Comparison of ENCODE assay signal across 17 cellular contexts in genomic region chr19:39236527-39236926, GRCh38. TPM values are rescaled to one million over a fixed set of nuclear protein-coding genes. Genes with fewer than 3 reads are reported as not detected.
DNase-seq lines count a peak whose midpoint lies in the region; ATAC-seq and TF ChIP-seq lines count a peak whose summit lies in the region.
"Had no signal": no experiment of that assay in that cellular context is flagged by ENCODE, and none has a peak within 500 bp of the region (broad histone marks: within the 10 kb centered on the region; RNA-seq: fewer than 3 reads in every experiment).

No MANE protein-coding gene starts in this region.

- TF ChIP-seq POLR2A in spleen (IDR thresholded peaks at IDR 0.05): no peak

- peak overlapping the region; percentile 78 for H3K4me3 Mint-ChIP-seq in CD8-positive, alpha-beta T cell
- peak overlapping the region; percentile 34 for H3K4me3 Mint-ChIP-seq in activated naive CD4-positive, alpha-beta T cell treated with anti-CD3 and anti-CD28 coated beads, Interleukin-2, amount 50 U/mL, for 24 hours
- H3K4me3 Mint-ChIP-seq in mesothelial cell of epicardium: no peak overlapping the region
- H3K4me3 Mint-ChIP-seq: type B pancreatic cell had no signal

- no peaks in the 10 kb centered on the region for H3F3A ChIP-seq in SK-N-SH (replicated peaks; ENCODE audit: insufficient read depth)

- intact Hi-C loops in CD8-positive, alpha-beta T cell (cut with DNase I, micrococcal nuclease): no loop called here
- intact Hi-C loops in spleen (cut with DNase I; ENCODE audit: low total_unique reads): no loop called here
- intact Hi-C loops in ascending aorta (cut with DNase I): no loop called here

- H2AFZ ChIP-seq in SK-N-SH (ENCODE audit: low read depth): no peak overlapping the region

- no peaks in the 10 kb centered on the region for H3K36me3 Mint-ChIP-seq in CD8-positive, alpha-beta T cell
- H3K36me3 Mint-ChIP-seq in activated naive CD4-positive, alpha-beta T cell treated with anti-CD3 and anti-CD28 coated beads, Interleukin-2, amount 50 U/mL, for 24 hours: no peaks in the 10 kb centered on the region
- H3K36me3 Mint-ChIP-seq in mesothelial cell of epicardium: no peaks in the 10 kb centered on the region
- H3K36me3 Mint-ChIP-seq: type B pancreatic cell had no signal

- peak in 6 of 7 experiments; percentile 28 to 79 (median 49) for DNase-seq in CD8-positive, alpha-beta T cell
- DNase-seq in activated CD4-positive, alpha-beta T cell treated with anti-CD3 and anti-CD28 coated beads, Interleukin-2, amount 50 U/mL, for 1 hour: peak; percentile 13
- DNase-seq in spleen (peak; percentile 85), ascending aorta (ENCODE audit: low spot score in 2 of 2) (no peak), mesothelial cell of epicardium (ENCODE audit: low spot score in 2 of 2, unreplicated experiment in 2 of 2) (no peak), GM20000 (ENCODE audit: low spot score) (no peak), SK-N-SH (no peak)
- DNase-seq: AML-193, DMS79, gastrocnemius medialis, NCI-H1105 treated with DMSO at 0.1 percent for 48 hours, SHP77 had no signal

- POLR2A ChIA-PET in CD8-positive, alpha-beta T cell (lab: Charles Lee): interaction anchor here (0.6 to 1.2 kb wide), 3 partner anchors 20 to 300 kb away, joined by 3 to 4 read pairs (median 3); partner anchors contain the start of gene SUPT5H
- POLR2A ChIA-PET in SK-N-SH (lab: Yijun Ruan, JAX): no interaction called here

- H3K27ac ChIP-seq in CD8-positive, alpha-beta T cell (ENCODE audit: low read depth, low read length): peak overlapping the region; percentile 15
- H3K27ac ChIP-seq in spleen (peak overlapping the region in 3 of 8 donors; percentile 4 to 50 (median 48)), ascending aorta (no peak overlapping the region), SK-N-SH (ENCODE audit: low read depth in 2 of 2, low read length in 1 of 2) (no peak overlapping the region)
- H3K27ac ChIP-seq: gastrocnemius medialis had no signal

- no peaks in the 10 kb centered on the region for H3K9me3 ChIP-seq in CD8-positive, alpha-beta T cell (ENCODE audit: low read length)
- no peaks in the 10 kb centered on the region for H3K9me3 ChIP-seq in spleen
- no peaks in the 10 kb centered on the region for H3K9me3 ChIP-seq in ascending aorta
- no peaks in the 10 kb centered on the region for H3K9me3 ChIP-seq in SK-N-SH
- H3K9me3 ChIP-seq: gastrocnemius medialis had no signal

- TF ChIP-seq RAD21 in SK-N-SH (IDR thresholded peaks at IDR 0.05; ENCODE audit: low read length): no peak

- H4K20me1 ChIP-seq in SK-N-SH (ENCODE audit: insufficient read depth): no peaks in the 10 kb centered on the region

- H3K79me2 ChIP-seq in SK-N-SH (ENCODE audit: insufficient read depth): no peaks in the 10 kb centered on the region

- TF ChIP-seq EP300 in SK-N-SH (IDR thresholded peaks at IDR 0.05; ENCODE audit: borderline replicate concordance in 1 of 2, low read depth in 1 of 2, low read length in 1 of 2): no peak

- H3K4me1 ChIP-seq in CD8-positive, alpha-beta T cell (ENCODE audit: insufficient read depth, low read length): peaks cover 25% of the 10 kb centered on the region
- H3K4me1 ChIP-seq in spleen (peaks cover 0 to 14% (median 11%) of the 10 kb centered on the region in 6 donors), ascending aorta (no peaks in the 10 kb centered on the region), SK-N-SH (ENCODE audit: control insufficient read depth in 1 of 2, insufficient read depth in 2 of 2, low read depth in 1 of 2, low read length in 1 of 2) (no peaks in the 10 kb centered on the region)
- H3K4me1 ChIP-seq: gastrocnemius medialis had no signal

- no peaks in the 10 kb centered on the region for H3K9me2 ChIP-seq in SK-N-SH

- no peaks in the 10 kb centered on the region for H3K36me3 ChIP-seq in CD8-positive, alpha-beta T cell (ENCODE audit: insufficient read depth, low read length)
- H3K36me3 ChIP-seq in spleen (no peaks in the 10 kb centered on the region), ascending aorta (no peaks in the 10 kb centered on the region), SK-N-SH (replicated peaks in 1 of 2; ENCODE audit: control insufficient read depth in 1 of 2, insufficient read depth in 2 of 2, low read length in 1 of 2) (no peaks in the 10 kb centered on the region)
- H3K36me3 ChIP-seq: gastrocnemius medialis had no signal

- H3K4me1 Mint-ChIP-seq in CD8-positive, alpha-beta T cell (ENCODE audit: low read depth): peaks cover 36% of the 10 kb centered on the region
- H3K4me1 Mint-ChIP-seq in activated naive CD4-positive, alpha-beta T cell treated with anti-CD3 and anti-CD28 coated beads, Interleukin-2, amount 50 U/mL, for 24 hours: peaks cover 34% of the 10 kb centered on the region
- H3K4me1 Mint-ChIP-seq in mesothelial cell of epicardium: peaks cover 6% of the 10 kb centered on the region

- H3K4me2 ChIP-seq in SK-N-SH: no peak overlapping the region

- H3K9me3 Mint-ChIP-seq in CD8-positive, alpha-beta T cell: no peaks in the 10 kb centered on the region
- no peaks in the 10 kb centered on the region for H3K9me3 Mint-ChIP-seq in activated naive CD4-positive, alpha-beta T cell treated with anti-CD3 and anti-CD28 coated beads, Interleukin-2, amount 50 U/mL, for 24 hours
- H3K9me3 Mint-ChIP-seq in mesothelial cell of epicardium: no peaks in the 10 kb centered on the region
- H3K9me3 Mint-ChIP-seq: type B pancreatic cell had no signal

- 64 to 73% (median 68%) methylated on average over 12 of the region's 12 CpGs for WGBS in spleen, 5 donors
- WGBS in SK-N-SH (ENCODE audit: low lambda C conversion rate): 48% methylated on average over 11 of the region's 12 CpGs

- no peaks in the 10 kb centered on the region for H3K27me3 Mint-ChIP-seq in CD8-positive, alpha-beta T cell (ENCODE audit: low read depth)
- H3K27me3 Mint-ChIP-seq in activated naive CD4-positive, alpha-beta T cell treated with anti-CD3 and anti-CD28 coated beads, Interleukin-2, amount 50 U/mL, for 24 hours: no peaks in the 10 kb centered on the region
- peaks cover 37% of the 10 kb centered on the region for H3K27me3 Mint-ChIP-seq in mesothelial cell of epicardium (ENCODE audit: low read depth)

- CTCF ChIA-PET in CD8-positive, alpha-beta T cell (lab: Charles Lee): no interaction called here
- CTCF ChIA-PET in SK-N-SH (lab: Yijun Ruan, JAX): no interaction called here

- peak overlapping the region; percentile 37 for H3K4me3 ChIP-seq in CD8-positive, alpha-beta T cell (ENCODE audit: low read depth, low read length)
- H3K4me3 ChIP-seq in spleen (no peak overlapping the region), ascending aorta (no peak overlapping the region), SK-N-SH (ENCODE audit: low read depth in 2 of 2, low read length in 1 of 2) (no peak overlapping the region)
- H3K4me3 ChIP-seq: gastrocnemius medialis had no signal

- peak overlapping the region; percentile 91 for H3K27ac Mint-ChIP-seq in CD8-positive, alpha-beta T cell
- H3K27ac Mint-ChIP-seq in activated naive CD4-positive, alpha-beta T cell treated with anti-CD3 and anti-CD28 coated beads, Interleukin-2, amount 50 U/mL, for 24 hours: peak overlapping the region; percentile 81
- H3K27ac Mint-ChIP-seq in mesothelial cell of epicardium: no peak overlapping the region
- H3K27ac Mint-ChIP-seq: type B pancreatic cell had no signal

- ATAC-seq in CD8-positive, alpha-beta T cell: peak; percentile 85
- ATAC-seq: gastrocnemius medialis had no signal

- no peak for TF ChIP-seq CTCF in CD8-positive, alpha-beta T cell (IDR thresholded peaks at IDR 0.05)
- no peak for TF ChIP-seq CTCF in spleen (IDR thresholded peaks at IDR 0.05 in 8 of 11, conservative IDR thresholded peaks at IDR 0.05 in 3 of 11)
- no peak for TF ChIP-seq CTCF in ascending aorta (IDR thresholded peaks at IDR 0.05)
- no peak for TF ChIP-seq CTCF in mesothelial cell of epicardium (IDR thresholded peaks at IDR 0.05; ENCODE audit: unreplicated experiment)
- no peak for TF ChIP-seq CTCF in GM20000 (IDR thresholded peaks at IDR 0.05; ENCODE audit: extremely low read depth, missing control alignments)
- no peak for TF ChIP-seq CTCF in SK-N-SH (IDR thresholded peaks at IDR 0.05)

- no peak overlapping the region for H3K9ac ChIP-seq in SK-N-SH

- H3K27me3 ChIP-seq in CD8-positive, alpha-beta T cell (ENCODE audit: insufficient read depth, low read length): no peaks in the 10 kb centered on the region
- peaks cover 0 to 20% (median 0%) of the 10 kb centered on the region in 7 donors for H3K27me3 ChIP-seq in spleen (replicated peaks in 1 of 7)
- H3K27me3 ChIP-seq in ascending aorta: no peaks in the 10 kb centered on the region
- H3K27me3 ChIP-seq in SK-N-SH (ENCODE audit: insufficient read depth): no peaks in the 10 kb centered on the region; the same call in 1 of the 2 replicates

RNA-seq across cellular contexts. Expression of gene IFNL3, which starts 8.3 kb away (rescaled TPM):
- total RNA-seq in CD8-positive, alpha-beta T cell: not detected
- total RNA-seq in spleen (not detected), ascending aorta (not detected), mesothelial cell of epicardium (not detected in 3 replicates)
- polyA plus RNA-seq in spleen (not detected), SK-N-SH (2012; rRNA removed) (not detected in 2 replicates)
- polyA plus RNA-seq in SK-N-SH (2012; cell fraction: cytosol; rRNA removed): not detected in 2 replicates
- not detected in 2 replicates for polyA plus RNA-seq in SK-N-SH (2012; cell fraction: nucleus; rRNA removed)
- total RNA-seq: cerebellum; gastrocnemius medialis; liver; T-helper 2 cell treated with Interferon-gamma antibody and Interleukin-4, amounts not matched to agents 100 ng/mL and 5 ng/mL, for 36 hours had no signal
- polyA plus RNA-seq: liver had no signal

RNA-seq across cellular contexts. Expression of gene IFNL4, which starts 12.1 kb away (rescaled TPM):
- not detected for total RNA-seq in CD8-positive, alpha-beta T cell
- total RNA-seq in spleen: not detected
- polyA plus RNA-seq in spleen: not detected
- not detected for total RNA-seq in ascending aorta
- 0.14 to 0.74 TPM (median 0.40 TPM) in 3 replicates for total RNA-seq in mesothelial cell of epicardium
- polyA plus RNA-seq in SK-N-SH (2012; rRNA removed): not detected in 2 replicates
- polyA plus RNA-seq in SK-N-SH (2012; cell fraction: cytosol; rRNA removed): not detected in 2 replicates
- polyA plus RNA-seq in SK-N-SH (2012; cell fraction: nucleus; rRNA removed): not detected in 2 replicates
- total RNA-seq: cerebellum; gastrocnemius medialis; liver; T-helper 2 cell treated with Interferon-gamma antibody and Interleukin-4, amounts not matched to agents 100 ng/mL and 5 ng/mL, for 36 hours had no signal
- polyA plus RNA-seq: liver had no signal

RNA-seq across cellular contexts. Expression of gene IFNL2, which starts 31.7 kb away (rescaled TPM):
- not detected for total RNA-seq in CD8-positive, alpha-beta T cell
- not detected for total RNA-seq in spleen
- polyA plus RNA-seq in spleen: not detected
- total RNA-seq in ascending aorta: not detected
- not detected in 3 replicates for total RNA-seq in mesothelial cell of epicardium
- polyA plus RNA-seq in SK-N-SH (2012; rRNA removed): not detected in 2 replicates
- not detected in 2 replicates for polyA plus RNA-seq in SK-N-SH (2012; cell fraction: cytosol; rRNA removed)
- polyA plus RNA-seq in SK-N-SH (2012; cell fraction: nucleus; rRNA removed): not detected in 2 replicates
- total RNA-seq: cerebellum; gastrocnemius medialis; liver; T-helper 2 cell treated with Interferon-gamma antibody and Interleukin-4, amounts not matched to agents 100 ng/mL and 5 ng/mL, for 36 hours had no signal
- polyA plus RNA-seq: liver had no signal

RNA-seq across cellular contexts. Expression of gene SYCN, which starts 32.5 kb away (rescaled TPM):
- not detected for total RNA-seq in CD8-positive, alpha-beta T cell
- not detected for total RNA-seq in spleen
- polyA plus RNA-seq in spleen: not detected
- total RNA-seq in ascending aorta: not detected
- total RNA-seq in mesothelial cell of epicardium: not detected in 3 replicates
- polyA plus RNA-seq in SK-N-SH (2012; rRNA removed): not detected in 2 replicates
- polyA plus RNA-seq in SK-N-SH (2012; cell fraction: cytosol; rRNA removed): not detected in 2 replicates
- not detected in 2 replicates for polyA plus RNA-seq in SK-N-SH (2012; cell fraction: nucleus; rRNA removed)
- total RNA-seq: cerebellum; gastrocnemius medialis; liver; T-helper 2 cell treated with Interferon-gamma antibody and Interleukin-4, amounts not matched to agents 100 ng/mL and 5 ng/mL, for 36 hours had no signal
- polyA plus RNA-seq: liver had no signal

RNA-seq across cellular contexts. Expression of gene NCCRP1, which starts 39.8 kb away (rescaled TPM):
- total RNA-seq in CD8-positive, alpha-beta T cell: not detected
- total RNA-seq in spleen: under 1 TPM in 2 of 7 donors, not detected in 5; 0.13 to 0.28 TPM
- 1 to 10 TPM in 1 of 3 donors, under 1 TPM in 2; 0.12 to 1.7 (median 0.19) TPM for polyA plus RNA-seq in spleen
- total RNA-seq in ascending aorta: not detected
- total RNA-seq in mesothelial cell of epicardium: 11.7 to 14.8 TPM (median 12.2 TPM) in 3 replicates
- 0.05 TPM in 1 of 2 replicates, not detected in the other for polyA plus RNA-seq in SK-N-SH (2012; rRNA removed)
- 0.01 TPM in 2 replicates for polyA plus RNA-seq in SK-N-SH (2012; cell fraction: cytosol; rRNA removed)
- polyA plus RNA-seq in SK-N-SH (2012; cell fraction: nucleus; rRNA removed): 0.06 and 0.18 TPM in 2 replicates
- total RNA-seq: cerebellum; gastrocnemius medialis; liver; T-helper 2 cell treated with Interferon-gamma antibody and Interleukin-4, amounts not matched to agents 100 ng/mL and 5 ng/mL, for 36 hours had no signal
- polyA plus RNA-seq: liver had no signal

Comparison
In these comparisons a context has a peak if more than half of its experiments do, and no peak if none do; other contexts are left out.
1. DNase-seq: peak in CD8-positive, alpha-beta T cell (6 of 7), activated CD4-positive, alpha-beta T cell treated with anti-CD3 and anti-CD28 coated beads, Interleukin-2, amount 50 U/mL, for 1 hour (single experiment) and spleen (single experiment); none in ascending aorta (0 of 2), mesothelial cell of epicardium (0 of 2), GM20000 (single experiment) and SK-N-SH (single experiment).